Comparison of ENCODE assay signal across 22 cellular contexts in genomic region chr15:99711685-99712084, GRCh38. TPM values are rescaled to one million over a fixed set of nuclear protein-coding genes. Genes with fewer than 3 reads are reported as not detected.
A peak's percentile ranks its signal among the peaks of the same experiment; 100 is the strongest.
DNase-seq lines count a peak whose midpoint lies in the region; ATAC-seq and TF ChIP-seq lines count a peak whose summit lies in the region.
"Had no signal": no experiment of that assay in that cellular context is flagged by ENCODE, and none has a peak within 500 bp of the region (broad histone marks: within the 10 kb centered on the region; RNA-seq: fewer than 3 reads in every experiment).

No MANE protein-coding gene starts in this region.

- H3K4me1 ChIP-seq in cardiac muscle cell (ENCODE audit: low read depth) (peaks cover 42% of the 10 kb centered on the region), aorta (ENCODE audit: control insufficient read depth in 1 of 2, insufficient read depth in 2 of 2, low read length in 2 of 2) (peaks cover 0 to 3% of the 10 kb centered on the region in 2 donors)

- no peak overlapping the region for H3K4me3 ChIP-seq in cardiac muscle cell
- no peak overlapping the region for H3K4me3 ChIP-seq in aorta (ENCODE audit: low read length in 2 of 2)
- H3K4me3 ChIP-seq: body of pancreas, esophagus squamous epithelium, GM12878, ovary had no signal

- H3K4me3 Mint-ChIP-seq in osteocyte (ENCODE audit: unreplicated experiment), result no peak overlapping the region
- H3K4me3 Mint-ChIP-seq: activated naive CD8-positive, alpha-beta T cell; activated T-helper 1 cell treated with anti-CD3 and anti-CD28 coated beads, Interleukin-12 subunit alpha, Interleukin-12 subunit beta, Interleukin-2, Interleukin-4 antibody, amounts not matched to agents 30 ng/mL and 10 ng/mL and 1 ng/mL, durations not matched to agents 14 hours and 24 hours and 36 hours; effector memory CD8-positive, alpha-beta T cell; T-cell had no signal

- H3K4me1 Mint-ChIP-seq in osteocyte (ENCODE audit: unreplicated experiment), result peaks cover 63% of the 10 kb centered on the region

- H3K9me3 ChIP-seq in cardiac muscle cell (ENCODE audit: low read depth) (no peaks in the 10 kb centered on the region), aorta (ENCODE audit: control insufficient read depth, low read length) (no peaks in the 10 kb centered on the region)
- H3K9me3 ChIP-seq: body of pancreas, esophagus squamous epithelium, ovary had no signal

- 56 to 60% methylated on average over 6 of the region's 6 CpGs for WGBS in aorta, 2 donors

- TF ChIP-seq CTCF in cardiac muscle cell (IDR thresholded peaks at IDR 0.05; ENCODE audit: low read depth, low read length) (no peak), osteocyte (IDR thresholded peaks at IDR 0.05) (no peak)

- H3K27me3 ChIP-seq in cardiac muscle cell (no peaks in the 10 kb centered on the region), aorta (ENCODE audit: control insufficient read depth in 1 of 2, insufficient read depth in 2 of 2, low read length in 1 of 2) (no peaks in the 10 kb centered on the region)
- H3K27me3 ChIP-seq: body of pancreas, esophagus squamous epithelium, ovary had no signal

- ATAC-seq in aorta (ENCODE audit: low FRiP score) (peak; percentile 12), GM21447 (IDR thresholded peaks at IDR 0.05; ENCODE audit: unreplicated experiment) (no peak), HG03039 (IDR thresholded peaks at IDR 0.05; ENCODE audit: unreplicated experiment) (no peak)
- ATAC-seq: body of pancreas; effector memory CD8-positive, alpha-beta T cell; GM12878 had no signal

- peaks cover 55% of the 10 kb centered on the region for H3K36me3 ChIP-seq in cardiac muscle cell
- H3K36me3 ChIP-seq in aorta (ENCODE audit: control insufficient read depth in 1 of 2, insufficient read depth in 2 of 2, low read length in 1 of 2), result peaks cover 3 to 5% of the 10 kb centered on the region in 2 donors
- H3K36me3 ChIP-seq: ovary had no signal

- H3K27ac ChIP-seq in angular gyrus (ENCODE audit: low read depth, low read length), result peak overlapping the region; percentile 16
- peak overlapping the region; percentile 67 for H3K27ac ChIP-seq in cardiac muscle cell
- peak overlapping the region in 1 of 2 donors; percentile 58 for H3K27ac ChIP-seq in aorta (ENCODE audit: low read depth in 1 of 2, low read length in 2 of 2)
- H3K27ac ChIP-seq: body of pancreas, ovary had no signal

- intact Hi-C loops in aorta (cut with DNase I), result no loop called here

- H3K36me3 Mint-ChIP-seq in osteocyte (ENCODE audit: unreplicated experiment), result peaks cover 49% of the 10 kb centered on the region

- no peaks in the 10 kb centered on the region for H3K9me3 Mint-ChIP-seq in osteocyte (ENCODE audit: unreplicated experiment)
- H3K9me3 Mint-ChIP-seq: activated T-helper 1 cell treated with anti-CD3 and anti-CD28 coated beads, Interleukin-12 subunit alpha, Interleukin-12 subunit beta, Interleukin-2, Interleukin-4 antibody, amounts not matched to agents 30 ng/mL and 10 ng/mL and 1 ng/mL, durations not matched to agents 14 hours and 24 hours and 36 hours; effector memory CD8-positive, alpha-beta T cell; naive thymus-derived CD8-positive, alpha-beta T cell; T-cell had no signal

- DNase-seq in cardiac muscle cell (ENCODE audit: low read depth in 1 of 2, low spot score in 1 of 2) (no peak), osteocyte (ENCODE audit: extremely low spot score, unreplicated experiment) (no peak), aorta (no peak), amygdala (lab: John Stamatoyannopoulos, UW) (no peak)
- DNase-seq: body of pancreas; DMS79 treated with DMSO at 0.1 percent for 48 hours; effector memory CD8-positive, alpha-beta T cell; esophagus squamous epithelium; Karpas-422; kidney glomerular epithelial cell; naive thymus-derived CD8-positive, alpha-beta T cell; NCI-H187; NCI-H69; ovary; SHP77 treated with DMSO at 0.1 percent for 48 hours had no signal

- no peaks in the 10 kb centered on the region for H3K27me3 Mint-ChIP-seq in osteocyte (ENCODE audit: unreplicated experiment)
- H3K27me3 Mint-ChIP-seq: activated naive CD8-positive, alpha-beta T cell; effector memory CD8-positive, alpha-beta T cell; naive thymus-derived CD8-positive, alpha-beta T cell; T-cell had no signal

- peak overlapping the region; percentile 27 for H3K27ac Mint-ChIP-seq in osteocyte (ENCODE audit: unreplicated experiment)
- H3K27ac Mint-ChIP-seq: activated naive CD8-positive, alpha-beta T cell; activated T-helper 1 cell treated with anti-CD3 and anti-CD28 coated beads, Interleukin-12 subunit alpha, Interleukin-12 subunit beta, Interleukin-2, Interleukin-4 antibody, amounts not matched to agents 30 ng/mL and 10 ng/mL and 1 ng/mL, durations not matched to agents 14 hours and 24 hours and 36 hours had no signal

RNA-seq across cellular contexts. Expression of gene LYSMD4, which starts 21.6 kb away (rescaled TPM):
- total RNA-seq in cardiac muscle cell (21.2 and 21.9 TPM in 2 replicates), osteocyte (11.3 and 14.1 TPM in 2 replicates), aorta (10 to 100 TPM in 1 of 2 donors, 1 to 10 TPM in 1; 7.7 to 14.3 TPM)
- polyA plus RNA-seq in cardiac muscle cell (24.0 and 24.4 TPM in 2 replicates), aorta (10 to 100 TPM in 1 of 2 donors, 1 to 10 TPM in 1; 1.9 to 12.4 TPM)
